ENCODE assay signal across 17 cellular contexts in genomic region chr6:111585969-111586315, GRCh38. TPM values are rescaled to one million over a fixed set of nuclear protein-coding genes. Genes with fewer than 3 reads are reported as not detected.
DNase-seq lines count a peak whose midpoint lies in the region; ATAC-seq, FAIRE-seq and TF ChIP-seq lines count a peak whose summit lies in the region.
"Had no signal": no experiment of that assay in that cellular context is flagged by ENCODE, and none has a peak within 500 bp of the region (broad histone marks: within the 10 kb centered on the region; RNA-seq: fewer than 3 reads in every experiment).

No MANE protein-coding gene starts in this region.

- no peaks in the 10 kb centered on the region for H3K36me3 ChIP-seq in HepG2 (replicated peaks in 1 of 2; ENCODE audit: control insufficient read depth in 1 of 2, insufficient read depth in 2 of 2, low read length in 2 of 2)
- no peaks in the 10 kb centered on the region for H3K36me3 ChIP-seq in right lobe of liver
- peaks cover 0 to 16% (median 0%) of the 10 kb centered on the region in 3 donors for H3K36me3 ChIP-seq in esophagus squamous epithelium
- no peaks in the 10 kb centered on the region for H3K36me3 ChIP-seq in psoas muscle (ENCODE audit: insufficient read depth in 1 of 2, low read depth in 1 of 2)

- POLR2A ChIA-PET in HepG2 (lab: Yijun Ruan, JAX), result no interaction called here

- BruUV-seq in HepG2 (replicated peaks; lab: Mats Ljungman, UMichigan), result no TSS peak

- TF ChIP-seq RAD21 in HepG2 (CRISPR knock-in tag; IDR thresholded peaks at IDR 0.05), result no peak

- no peak overlapping the region for H2AFZ ChIP-seq in HepG2 (ENCODE audit: low read length)

- CTCF ChIA-PET in HepG2 (lab: Yijun Ruan, JAX; ENCODE audit: low intra/inter-chr PET ratio, low total read pairs), result no interaction called here

- WGBS in HepG2 (ENCODE audit: low lambda C conversion rate), result 87% methylated on average over 2 of the region's 2 CpGs
- 49% methylated on average over 2 of the region's 2 CpGs for WGBS in right lobe of liver (ENCODE audit: insufficient coverage, low coverage, low lambda C conversion rate, missing lambda C conversion rate)
- WGBS in esophagus squamous epithelium, 2 donors, result 44 to 52% methylated on average over 2 of the region's 2 CpGs
- 12 to 23% (median 22%) methylated on average over 2 of the region's 2 CpGs for WGBS in psoas muscle, 3 donors

- H3K9ac ChIP-seq in HepG2 (ENCODE audit: insufficient read depth, low read depth, low read length), result no peak overlapping the region

- H4K20me1 ChIP-seq in HepG2 (ENCODE audit: insufficient read depth, low read length), result no peaks in the 10 kb centered on the region

- TF ChIP-seq POLR2A in HepG2 (IDR thresholded peaks at IDR 0.05; ENCODE audit: insufficient read depth in 1 of 2, low read depth in 2 of 2, low read length in 2 of 2) (no peak), right lobe of liver (IDR thresholded peaks at IDR 0.05) (no peak), esophagus squamous epithelium (IDR thresholded peaks at IDR 0.05) (no peak)

- no peak overlapping the region for H3K4me2 ChIP-seq in HepG2 (ENCODE audit: low read depth, low read length)

- no peak overlapping the region for H3K4me3 ChIP-seq in HepG2 (replicated peaks in 1 of 3; ENCODE audit: insufficient read depth in 1 of 3, low read depth in 2 of 3, low read length in 3 of 3)
- H3K4me3 ChIP-seq in right lobe of liver, result no peak overlapping the region
- H3K4me3 ChIP-seq in esophagus squamous epithelium, result no peak overlapping the region
- H3K4me3 ChIP-seq in psoas muscle, result no peak overlapping the region

- no peaks in the 10 kb centered on the region for H3K79me2 ChIP-seq in HepG2 (ENCODE audit: insufficient read depth, low read length)

- TF ChIP-seq EP300 in HepG2 (IDR thresholded peaks at IDR 0.05; ENCODE audit: low read depth in 2 of 2, low read length in 2 of 2) (no peak), HepG2 (CRISPR knock-in tag; IDR thresholded peaks at IDR 0.05; ENCODE audit: borderline replicate concordance) (no peak)

- FAIRE-seq in HepG2 (lab: Jason Lieb, UNC), result peak; percentile 18
- FAIRE-seq: TTC549 had no signal

- H3K27me3 ChIP-seq in HepG2 (ENCODE audit: control insufficient read depth in 1 of 2, insufficient read depth in 2 of 2, low read length in 2 of 2) (no peaks in the 10 kb centered on the region), right lobe of liver (no peaks in the 10 kb centered on the region), esophagus squamous epithelium (no peaks in the 10 kb centered on the region), psoas muscle (ENCODE audit: insufficient read depth in 3 of 3, low read length in 2 of 3) (no peaks in the 10 kb centered on the region)

- TF ChIP-seq CTCF in HepG2 (CRISPR knock-in tag; IDR thresholded peaks at IDR 0.05), result no peak
- TF ChIP-seq CTCF in right lobe of liver (IDR thresholded peaks at IDR 0.05), result no peak
- no peak for TF ChIP-seq CTCF in esophagus squamous epithelium (IDR thresholded peaks at IDR 0.05)
- TF ChIP-seq CTCF in psoas muscle (IDR thresholded peaks at IDR 0.05), result no peak

- H3K27ac ChIP-seq in HepG2 (ENCODE audit: extremely low read length, insufficient read depth, low read length) (no peak overlapping the region), right lobe of liver (no peak overlapping the region), esophagus squamous epithelium (peak overlapping the region in 3 of 4 donors; percentile 72 to 89 (median 81)), psoas muscle (peak overlapping the region; percentile 75)

- H3K4me1 ChIP-seq in HepG2 (ENCODE audit: insufficient read depth, low read length), result peaks cover 15% of the 10 kb centered on the region
- peaks cover 0 to 7% (median 3%) of the 10 kb centered on the region in 4 donors for H3K4me1 ChIP-seq in right lobe of liver
- H3K4me1 ChIP-seq in esophagus squamous epithelium, result peaks cover 15 to 98% (median 45%) of the 10 kb centered on the region in 3 donors
- peaks cover 65% of the 10 kb centered on the region for H3K4me1 ChIP-seq in psoas muscle

- H3K9me3 ChIP-seq in HepG2 (ENCODE audit: low read length) (no peaks in the 10 kb centered on the region), right lobe of liver (no peaks in the 10 kb centered on the region), esophagus squamous epithelium (no peaks in the 10 kb centered on the region), psoas muscle (no peaks in the 10 kb centered on the region)

- intact Hi-C loops in HepG2 (cut with micrococcal nuclease; ENCODE audit: unreplicated experiment), result no loop called here
- intact Hi-C loops in right lobe of liver (cut with DNase I), result no loop called here
- intact Hi-C loops in esophagus squamous epithelium (cut with DNase I), result no loop called here
- intact Hi-C loops in psoas muscle (cut with DNase I), result no loop called here

- ATAC-seq in HepG2 (no peak), right lobe of liver (no peak), psoas muscle (peak in 1 of 4 donors; percentile 9), GM18511 (IDR thresholded peaks at IDR 0.05; ENCODE audit: unreplicated experiment) (no peak)
- ATAC-seq: stimulated activated naive CD8-positive, alpha-beta T cell treated with anti-CD3 and anti-CD28 coated beads, Interleukin-15, amount 100 ng/mL, for 72 hours had no signal

- DNase-seq in HepG2 (ENCODE audit: low spot score), result no peak
- DNase-seq in right lobe of liver, result no peak
- no peak for DNase-seq in esophagus squamous epithelium (lab: John Stamatoyannopoulos, UW)
- DNase-seq in psoas muscle, result no peak
- DNase-seq in AG20443 (ENCODE audit: low spot score), result no peak
- no peak for DNase-seq in middle frontal gyrus (ENCODE audit: extremely low spot score, low spot score)
- no peak for DNase-seq in stimulated activated CD4-positive, alpha-beta T cell treated with anti-CD3 and anti-CD28 coated beads, Interleukin-4, amount 100 ng/mL, for 24 hours
- DNase-seq: activated CD4-positive, alpha-beta T cell treated with anti-CD3 and anti-CD28 coated beads for 36 hours; activated naive CD8-positive, alpha-beta T cell treated with anti-CD3 and anti-CD28 coated beads, Interleukin-2, amount 10 ng/mL, durations not matched to agents 7 days and 5 days; CD8-positive, alpha-beta T cell; glutamatergic neuron; Karpas-422; NCI-H2081 treated with DMSO at 0.1 percent for 48 hours; SHP77; stimulated activated naive CD8-positive, alpha-beta T cell treated with anti-CD3 and anti-CD28 coated beads, Interleukin-15, amount 100 ng/mL, for 72 hours had no signal

- in situ Hi-C loops in HepG2 (cut with HindIII; ENCODE audit: extremely low pct_ligation_motif_present, low pct_unique_long_range_greater_than_20kb), result no loop called here

TF ChIP-seq in HepG2, 621 proteins besides CTCF, POLR2A, EP300 and RAD21 (continues in another document):
- TF ChIP-seq ZNF75D (CRISPR knock-in tag; IDR thresholded peaks at IDR 0.05; ENCODE audit: borderline replicate concordance) (no peak), NR2F2 (IDR thresholded peaks at IDR 0.05; ENCODE audit: borderline replicate concordance, low read depth) (no peak), TAF1 (CRISPR knock-in tag; IDR thresholded peaks at IDR 0.05) (no peak), UBTF (CRISPR knock-in tag; IDR thresholded peaks at IDR 0.05) (no peak)

RNA-seq across cellular contexts. Expression of gene TRAF3IP2, which starts 19.7 kb away (rescaled TPM):
- total RNA-seq in HepG2 (2016; rRNA removed; fragmentation: Illumina TruSeq; extraction: Trizol) (7.2 and 8.1 TPM in 2 replicates), right lobe of liver (10 to 100 TPM in 2 of 6 experiments, 1 to 10 TPM in 4; 5.0 to 21.9 (median 8.6) TPM), esophagus squamous epithelium (10 to 100 TPM; 36.8 to 52.1 (median 46.7) TPM), psoas muscle (10 to 100 TPM; 17.1 to 49.3 (median 19.5) TPM)
- 3.0 and 3.4 TPM in 2 replicates for total RNA-seq in HepG2 (2016; cell fraction: cytosol; rRNA removed; fragmentation: Illumina TruSeq; extraction: Trizol; ENCODE audit: low read depth)
- total RNA-seq in HepG2 (2016; cell fraction: insoluble cytoplasmic fraction; rRNA removed; fragmentation: Illumina TruSeq; extraction: Trizol), result 6.7 and 7.7 TPM in 2 replicates
- total RNA-seq in HepG2 (2016; cell fraction: membrane; rRNA removed; fragmentation: Illumina TruSeq; extraction: Trizol), result 8.2 and 8.7 TPM in 2 replicates
- 4.9 and 7.7 TPM in 2 replicates for total RNA-seq in HepG2 (2016; cell fraction: nucleus; rRNA removed; fragmentation: Illumina TruSeq; extraction: Trizol)
- polyA plus RNA-seq in HepG2 (2011; rRNA removed) (6.7 and 9.0 TPM in 2 replicates), psoas muscle (10 to 100 TPM in 2 of 3 donors, 1 to 10 TPM in 1; 7.9 to 46.5 (median 11.6) TPM)
- polyA plus RNA-seq in HepG2 (2011; cell fraction: cytosol; rRNA removed), result 6.2 and 8.5 TPM in 2 replicates
- polyA plus RNA-seq in HepG2 (2011; cell fraction: nucleus; rRNA removed), result 3.9 and 4.2 TPM in 2 replicates
- polyA plus RNA-seq in HepG2 (2012), result 7.5 and 14.6 TPM in 2 replicates
- polyA plus RNA-seq in HepG2 (2016; cell fraction: cytosol; fragmentation: Illumina TruSeq; extraction: Trizol; ENCODE audit: low read depth), result 2.9 and 3.1 TPM in 2 replicates
- 7.0 and 10.0 TPM in 2 replicates for polyA plus RNA-seq in HepG2 (2016; cell fraction: insoluble cytoplasmic fraction; fragmentation: Illumina TruSeq; extraction: Trizol; ENCODE audit: low read depth)
- 5.9 and 7.5 TPM in 2 replicates for polyA plus RNA-seq in HepG2 (2016; cell fraction: membrane; fragmentation: Illumina TruSeq; extraction: Trizol; ENCODE audit: low read depth)
- 4.2 and 6.1 TPM in 2 replicates for polyA plus RNA-seq in HepG2 (2016; cell fraction: nucleus; fragmentation: Illumina TruSeq; extraction: Trizol; ENCODE audit: insufficient read depth, low read depth)
- polyA minus RNA-seq in HepG2 (2011; rRNA and poly(A)+ RNA removed; ENCODE audit: low replicate concordance), result 22.7 and 33.3 TPM in 2 replicates
- polyA minus RNA-seq in HepG2 (2011; cell fraction: cytosol; rRNA and poly(A)+ RNA removed), result 5.7 and 6.9 TPM in 2 replicates
- polyA minus RNA-seq in HepG2 (2011; cell fraction: nucleus; rRNA and poly(A)+ RNA removed), result 5.8 TPM in 2 replicates

Comparison
In these comparisons a context has a peak if more than half of its experiments do, and no peak if none do; other contexts are left out.
1. H3K27ac ChIP-seq: peak in esophagus squamous epithelium (3 of 4) and psoas muscle (single experiment); none in HepG2 (single experiment) and right lobe of liver (0 of 3).